Comparison of ENCODE assay signal across 25 cellular contexts in the genomic region with DNA sequence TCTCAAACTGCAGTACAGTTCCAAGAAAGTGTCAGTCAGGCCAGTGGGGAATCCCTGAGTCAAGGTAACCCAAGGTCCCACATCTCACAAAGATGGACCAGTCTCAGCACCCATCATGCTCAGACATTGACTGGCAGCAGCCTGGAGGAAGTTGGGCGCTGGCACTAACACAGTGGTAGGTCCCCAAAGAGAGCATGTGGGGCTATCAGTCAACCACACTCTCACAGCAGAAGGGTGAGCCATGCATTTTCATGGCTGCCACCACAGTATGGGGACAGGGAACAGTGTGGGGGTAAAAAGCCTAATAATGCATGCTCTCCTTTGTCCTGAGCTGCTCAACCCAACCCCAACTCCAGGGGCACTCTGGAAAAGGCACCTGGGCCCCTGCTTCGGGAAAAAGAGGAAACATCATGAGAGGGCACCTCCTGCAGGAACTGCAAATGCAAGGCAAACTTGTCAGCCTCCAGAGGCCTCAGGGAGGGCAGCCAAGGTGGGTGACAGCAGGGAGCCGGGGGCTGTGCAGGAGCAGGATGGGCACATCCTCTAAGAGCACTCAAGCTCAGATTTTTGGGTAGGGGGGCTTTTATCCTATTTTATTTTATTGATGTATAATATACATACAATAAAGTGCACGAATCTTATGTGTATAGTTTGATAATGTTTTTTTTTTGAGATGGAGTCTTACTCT.
"Had no signal": no experiment of that assay in that cellular context is flagged by ENCODE, and none has a peak within 500 bp of the region (broad histone marks: within the 10 kb centered on the region; RNA-seq: fewer than 3 reads in every experiment).

No MANE protein-coding gene starts in this region.

- H3K9me3 ChIP-seq: mucosa of descending colon, neutrophil, stomach, thyroid gland, upper lobe of left lung had no signal

- ATAC-seq: left lobe of liver, mucosa of descending colon, right lobe of liver had no signal

- H3K4me1 Mint-ChIP-seq: memory B cell had no signal

- H3K36me3 Mint-ChIP-seq: activated naive CD4-positive, alpha-beta T cell treated with anti-CD3 and anti-CD28 coated beads, Interleukin-2, amount 50 U/mL, for 24 hours; memory B cell had no signal

- H3K4me3 Mint-ChIP-seq: activated naive CD4-positive, alpha-beta T cell treated with anti-CD3 and anti-CD28 coated beads, Interleukin-2, amount 50 U/mL, for 24 hours; activated T-helper 1 cell treated with anti-CD3 and anti-CD28 coated beads, Interleukin-12 subunit alpha, Interleukin-12 subunit beta, Interleukin-2, Interleukin-4 antibody, amounts not matched to agents 30 ng/mL and 10 ng/mL and 1 ng/mL, durations not matched to agents 14 hours and 24 hours and 36 hours; memory B cell; nephron had no signal

- DNase-seq: activated CD4-positive, alpha-beta T cell treated with anti-CD3 and anti-CD28 coated beads for 4 hours; activated CD4-positive, alpha-beta T cell treated with anti-CD3 and anti-CD28 coated beads, Interleukin-2, amount 50 U/mL, for 4 hours; anterior cingulate cortex; dermis blood vessel endothelial cell; effector CD4-positive, alpha-beta T cell; kidney glomerular epithelial cell; mucosa of descending colon; right lobe of liver; stimulated activated CD4-positive, alpha-beta T cell treated with anti-CD3 and anti-CD28 coated beads, Interleukin-12 subunit alpha, Interleukin-12 subunit beta, amount 100 ng/mL, for 4 hours; stimulated activated CD4-positive, alpha-beta T cell treated with anti-CD3 and anti-CD28 coated beads, Interleukin-4, amount 100 ng/mL, for 1 hour; stomach; T-helper 9 cell; thyroid gland had no signal

- H3K9me3 Mint-ChIP-seq: activated naive CD4-positive, alpha-beta T cell treated with anti-CD3 and anti-CD28 coated beads, Interleukin-2, amount 50 U/mL, for 24 hours; memory B cell had no signal

- H3K27me3 Mint-ChIP-seq: activated naive CD4-positive, alpha-beta T cell treated with anti-CD3 and anti-CD28 coated beads, Interleukin-2, amount 50 U/mL, for 24 hours; progenitor cell of endocrine pancreas had no signal

- H3K27ac Mint-ChIP-seq: activated naive CD4-positive, alpha-beta T cell treated with anti-CD3 and anti-CD28 coated beads, Interleukin-2, amount 50 U/mL, for 24 hours; activated T-helper 1 cell treated with anti-CD3 and anti-CD28 coated beads, Interleukin-12 subunit alpha, Interleukin-12 subunit beta, Interleukin-2, Interleukin-4 antibody, amounts not matched to agents 30 ng/mL and 10 ng/mL and 1 ng/mL, durations not matched to agents 14 hours and 24 hours and 36 hours; memory B cell; nephron; progenitor cell of endocrine pancreas had no signal

- FAIRE-seq: bronchial epithelial cell, colon, frontal cortex, TTC549 had no signal
